In genomic region chr10:108393111-108393510, GRCh38 we compare ENCODE assay signal across 18 cellular contexts.
DNase-seq lines count a peak whose midpoint lies in the region; ATAC-seq, FAIRE-seq and TF ChIP-seq lines count a peak whose summit lies in the region.
"Had no signal": no experiment of that assay in that cellular context is flagged by ENCODE, and none has a peak within 500 bp of the region (broad histone marks: within the 10 kb centered on the region; RNA-seq: fewer than 3 reads in every experiment).

No MANE protein-coding gene starts in this region.

- no peaks in the 10 kb centered on the region; the same call in 1 of the 2 replicates for H3K9me3 ChIP-seq in IMR-90 (ENCODE audit: control insufficient read depth, insufficient read depth, low read length)
- H3K9me3 ChIP-seq in astrocyte (ENCODE audit: insufficient read depth, low read depth, low read length): no peaks in the 10 kb centered on the region
- H3K9me3 ChIP-seq: Caco-2 had no signal

- H3K18ac ChIP-seq in IMR-90 (ENCODE audit: low read depth, low read length): no peak overlapping the region

- POLR2A ChIA-PET in IMR-90 (lab: Charles Lee; ENCODE audit: unreplicated experiment): no interaction called here

- H3K9me3 Mint-ChIP-seq in astrocyte (ENCODE audit: unreplicated experiment) (peaks cover 2% of the 10 kb centered on the region), type B pancreatic cell (no peaks in the 10 kb centered on the region), progenitor cell of endocrine pancreas (ENCODE audit: low read depth) (peaks cover 3% of the 10 kb centered on the region), mesothelial cell of epicardium (no peaks in the 10 kb centered on the region)
- H3K9me3 Mint-ChIP-seq: GM23338 had no signal

- H3K4me2 ChIP-seq in IMR-90 (ENCODE audit: low read depth, low read length) (no peak overlapping the region), astrocyte (ENCODE audit: low read length) (no peak overlapping the region)
- H3K4me2 ChIP-seq: GM23338, smooth muscle cell had no signal

- TF ChIP-seq RAD21 in IMR-90 (IDR thresholded peaks at IDR 0.05; ENCODE audit: low read length): no peak

- H3K27me3 ChIP-seq in IMR-90 (ENCODE audit: control insufficient read depth, insufficient read depth, low read length) (no peaks in the 10 kb centered on the region), astrocyte (ENCODE audit: insufficient read depth, low read length) (no peaks in the 10 kb centered on the region)

- intact Hi-C loops in IMR-90 (cut with micrococcal nuclease): no loop called here

- no peak overlapping the region for H2BK5ac ChIP-seq in IMR-90 (ENCODE audit: low read depth, low read length, poor library complexity, severe bottlenecking)

- no TSS peak for BruUV-seq in IMR-90 (replicated peaks; lab: Mats Ljungman, UMichigan)

- CTCF ChIA-PET in IMR-90 (lab: Yijun Ruan, JAX): no interaction called here

- no peaks in the 10 kb centered on the region for H3K36me3 Mint-ChIP-seq in astrocyte (ENCODE audit: low read depth, unreplicated experiment)
- H3K36me3 Mint-ChIP-seq in type B pancreatic cell: no peaks in the 10 kb centered on the region
- no peaks in the 10 kb centered on the region for H3K36me3 Mint-ChIP-seq in progenitor cell of endocrine pancreas (ENCODE audit: insufficient read depth)
- H3K36me3 Mint-ChIP-seq in mesothelial cell of epicardium: no peaks in the 10 kb centered on the region
- H3K36me3 Mint-ChIP-seq: activated naive CD4-positive, alpha-beta T cell treated with anti-CD3 and anti-CD28 coated beads, Interleukin-2, amount 50 U/mL, for 24 hours; naive thymus-derived CD4-positive, alpha-beta T cell had no signal

- H3K9me1 ChIP-seq in IMR-90 (ENCODE audit: insufficient read depth, low read length): no peaks in the 10 kb centered on the region

- H4K8ac ChIP-seq in IMR-90 (ENCODE audit: low read depth in 2 of 2, low read length in 2 of 2): no peak overlapping the region

- H3K27ac Mint-ChIP-seq in astrocyte (ENCODE audit: unreplicated experiment): no peak overlapping the region
- H3K27ac Mint-ChIP-seq in type B pancreatic cell: no peak overlapping the region
- no peak overlapping the region for H3K27ac Mint-ChIP-seq in progenitor cell of endocrine pancreas
- no peak overlapping the region for H3K27ac Mint-ChIP-seq in mesothelial cell of epicardium
- H3K27ac Mint-ChIP-seq: activated naive CD4-positive, alpha-beta T cell treated with anti-CD3 and anti-CD28 coated beads, Interleukin-2, amount 50 U/mL, for 24 hours; GM23338; naive thymus-derived CD4-positive, alpha-beta T cell had no signal

- no peaks in the 10 kb centered on the region for H3K79me1 ChIP-seq in IMR-90 (ENCODE audit: low read depth in 1 of 2, low read length in 2 of 2)

- H2AFZ ChIP-seq in IMR-90 (replicated peaks; ENCODE audit: low read length, poor library complexity) (no peak overlapping the region), astrocyte (ENCODE audit: low read depth, low read length) (no peak overlapping the region)
- H2AFZ ChIP-seq: GM23338, parathyroid adenoma had no signal

- ATAC-seq in IMR-90 (ENCODE audit: low read depth): no peak
- ATAC-seq: GM23338; naive thymus-derived CD4-positive, alpha-beta T cell had no signal

- H2BK120ac ChIP-seq in IMR-90 (ENCODE audit: low read depth, low read length): no peak overlapping the region

- no peak overlapping the region for H4K91ac ChIP-seq in IMR-90 (ENCODE audit: insufficient read depth, low read depth, low read length)

- no peak overlapping the region for H2BK15ac ChIP-seq in IMR-90 (ENCODE audit: low read depth, low read length)

- H4K20me1 ChIP-seq in IMR-90 (ENCODE audit: insufficient read depth, low read length): no peaks in the 10 kb centered on the region
- H4K20me1 ChIP-seq in astrocyte (ENCODE audit: insufficient read depth, low read length): no peaks in the 10 kb centered on the region

- H3K79me2 ChIP-seq in astrocyte (ENCODE audit: insufficient read depth, low read length): no peaks in the 10 kb centered on the region
- H3K79me2 ChIP-seq: parathyroid adenoma had no signal

- H3K4me3 Mint-ChIP-seq in astrocyte (ENCODE audit: unreplicated experiment): no peak overlapping the region
- no peak overlapping the region for H3K4me3 Mint-ChIP-seq in type B pancreatic cell
- H3K4me3 Mint-ChIP-seq in progenitor cell of endocrine pancreas (ENCODE audit: low read depth): no peak overlapping the region
- no peak overlapping the region for H3K4me3 Mint-ChIP-seq in mesothelial cell of epicardium
- H3K4me3 Mint-ChIP-seq: activated naive CD4-positive, alpha-beta T cell treated with anti-CD3 and anti-CD28 coated beads, Interleukin-2, amount 50 U/mL, for 24 hours; GM23338; naive thymus-derived CD4-positive, alpha-beta T cell had no signal

- H3K4me3 ChIP-seq in IMR-90 (ENCODE audit: insufficient read depth, low read depth, low read length): no peak overlapping the region
- no peak overlapping the region for H3K4me3 ChIP-seq in astrocyte (ENCODE audit: insufficient read depth, low read depth, low read length)
- H3K4me3 ChIP-seq: GM23338, smooth muscle cell had no signal

- H3K27ac ChIP-seq in IMR-90 (ENCODE audit: insufficient read depth, low read length) (no peak overlapping the region), astrocyte (ENCODE audit: low read depth, low read length) (peak overlapping the region; percentile 4)
- H3K27ac ChIP-seq: parathyroid adenoma had no signal

- H3K56ac ChIP-seq in IMR-90 (ENCODE audit: extremely low read depth, insufficient read depth, low read length): no peak overlapping the region

- H3K27me3 Mint-ChIP-seq in astrocyte (ENCODE audit: low read depth, unreplicated experiment) (no peaks in the 10 kb centered on the region), type B pancreatic cell (no peaks in the 10 kb centered on the region), progenitor cell of endocrine pancreas (no peaks in the 10 kb centered on the region), mesothelial cell of epicardium (ENCODE audit: low read depth) (peaks cover 4% of the 10 kb centered on the region)
- H3K27me3 Mint-ChIP-seq: activated naive CD4-positive, alpha-beta T cell treated with anti-CD3 and anti-CD28 coated beads, Interleukin-2, amount 50 U/mL, for 24 hours; naive thymus-derived CD4-positive, alpha-beta T cell had no signal

- H3K4ac ChIP-seq in IMR-90 (ENCODE audit: low read depth, low read length): no peak overlapping the region; the same call in 1 of the 2 replicates

- TF ChIP-seq CTCF in IMR-90 (conservative IDR thresholded peaks at IDR 0.05; ENCODE audit: low read depth, low read length): no peak
- no peak for TF ChIP-seq CTCF in astrocyte (IDR thresholded peaks at IDR 0.05; ENCODE audit: insufficient read depth, low read depth, low read length)
- no peak for TF ChIP-seq CTCF in type B pancreatic cell (conservative IDR thresholded peaks at IDR 0.05)
- TF ChIP-seq CTCF in progenitor cell of endocrine pancreas (IDR thresholded peaks at IDR 0.05; ENCODE audit: unreplicated experiment): no peak
- no peak for TF ChIP-seq CTCF in mesothelial cell of epicardium (IDR thresholded peaks at IDR 0.05; ENCODE audit: unreplicated experiment)

- H2AK5ac ChIP-seq in IMR-90 (ENCODE audit: low read depth, low read length): no peak overlapping the region

- H2BK20ac ChIP-seq in IMR-90 (ENCODE audit: low read depth, low read length): no peak overlapping the region

- H3K9ac ChIP-seq in IMR-90 (ENCODE audit: low read depth, low read length): no peak overlapping the region
- no peak overlapping the region for H3K9ac ChIP-seq in astrocyte (ENCODE audit: low read length)
- H3K9ac ChIP-seq: parathyroid adenoma had no signal

- no peak overlapping the region for H3K14ac ChIP-seq in IMR-90 (replicated peaks; ENCODE audit: low read depth, low read length)

- dilution Hi-C loops in IMR-90 (cut with HindIII; ENCODE audit: low sequenced_read_pairs, unreplicated experiment): no loop called here

- no peaks in the 10 kb centered on the region for H3K36me3 ChIP-seq in IMR-90 (ENCODE audit: control insufficient read depth, insufficient read depth, low read length)
- H3K36me3 ChIP-seq in astrocyte (ENCODE audit: insufficient read depth, low read length): no peaks in the 10 kb centered on the region

- no peak for FAIRE-seq in astrocyte (lab: Jason Lieb, UNC)
- FAIRE-seq: TTC549 had no signal

- no peak for TF ChIP-seq POLR2A in IMR-90 (IDR thresholded peaks at IDR 0.05; ENCODE audit: low read depth, low read length)

- H3K4me1 Mint-ChIP-seq in astrocyte (ENCODE audit: low read depth, unreplicated experiment) (peaks cover 3% of the 10 kb centered on the region), type B pancreatic cell (ENCODE audit: unreplicated experiment) (no peaks in the 10 kb centered on the region), progenitor cell of endocrine pancreas (ENCODE audit: low read depth) (peaks cover 21% of the 10 kb centered on the region), mesothelial cell of epicardium (peaks cover 7% of the 10 kb centered on the region)
- H3K4me1 Mint-ChIP-seq: activated naive CD4-positive, alpha-beta T cell treated with anti-CD3 and anti-CD28 coated beads, Interleukin-2, amount 50 U/mL, for 24 hours; GM23338; naive thymus-derived CD4-positive, alpha-beta T cell had no signal

- peaks cover 2% of the 10 kb centered on the region; the same call in 1 of the 2 replicates for H3K4me1 ChIP-seq in IMR-90 (ENCODE audit: control insufficient read depth, insufficient read depth, low read length)
- H3K4me1 ChIP-seq in astrocyte (ENCODE audit: insufficient read depth, low read length): peaks cover 4% of the 10 kb centered on the region
- H3K4me1 ChIP-seq: parathyroid adenoma had no signal

- H2AK9ac ChIP-seq in IMR-90 (replicated peaks; ENCODE audit: low read depth, low read length, poor library complexity): no peak overlapping the region

- in situ Hi-C loops in IMR-90 (cut with MboI; ENCODE audit: low sequenced_read_pairs): no loop called here

- WGBS in IMR-90 (ENCODE audit: extremely low coverage in 2 of 2, insufficient read length in 1 of 2), 2 experiments: no CpG with 5 or more reads among the region's 1 CpG

- DNase-seq in AG08395 (ENCODE audit: low spot score): peak; percentile 47
- peak; percentile 26 for DNase-seq in IMR-90
- peak; percentile 44 for DNase-seq in astrocyte (ENCODE audit: low read depth)
- DNase-seq in foreskin melanocyte: peak; percentile 21
- DNase-seq in NCI-H1694 treated with DMSO at 0.1 percent for 48 hours (lab: John Stamatoyannopoulos, UW): no peak
- no peak for DNase-seq in type B pancreatic cell (ENCODE audit: extremely low spot score, unreplicated experiment)
- DNase-seq in progenitor cell of endocrine pancreas (ENCODE audit: low spot score, unreplicated experiment): no peak
- DNase-seq in mesothelial cell of epicardium (ENCODE audit: low spot score in 2 of 2, unreplicated experiment in 2 of 2): no peak
- DNase-seq: Caco-2; effector CD4-positive, alpha-beta T cell; Kasumi-1; naive thymus-derived CD4-positive, alpha-beta T cell; trophoblast cell had no signal

- H4K5ac ChIP-seq in IMR-90 (ENCODE audit: low read depth, low read length): no peak overlapping the region

- H3K23ac ChIP-seq in IMR-90 (ENCODE audit: low read depth, low read length): no peak overlapping the region

TF ChIP-seq in IMR-90, 13 proteins besides CTCF, POLR2A, EP300 and RAD21 (continues in another document):
- TF ChIP-seq NFE2L2 (IDR thresholded peaks at IDR 0.05; ENCODE audit: low read depth, low read length): no peak

Comparison
In these comparisons a context has a peak if more than half of its experiments do, and no peak if none do; other contexts are left out.
1. DNase-seq: peak in AG08395 (single experiment), IMR-90 (single experiment), astrocyte (single experiment) and foreskin melanocyte (single experiment); none in NCI-H1694 treated with DMSO at 0.1 percent for 48 hours (single experiment), type B pancreatic cell (single experiment), progenitor cell of endocrine pancreas (single experiment) and mesothelial cell of epicardium (0 of 2).